8 cellular contexts compared by ENCODE assay signal in genomic region chr13:40770934-40771618, GRCh38. TPM values are rescaled to one million over a fixed set of nuclear protein-coding genes. Genes with fewer than 3 reads are reported as not detected.
A peak's percentile ranks its signal among the peaks of the same experiment; 100 is the strongest.
DNase-seq lines count a peak whose midpoint lies in the region; ATAC-seq and TF ChIP-seq lines count a peak whose summit lies in the region.

TSS of gene MRPS31 (minus strand) at chr13:40771190. CDS start at chr13:40771136, 54 bp downstream.

- H3K4me1 Mint-ChIP-seq in chondrocyte (ENCODE audit: low read depth) = peaks cover 17% of the 10 kb centered on the region

- H3K36me3 Mint-ChIP-seq in chondrocyte (ENCODE audit: low read depth) = no peaks in the 10 kb centered on the region

- H3K9me3 Mint-ChIP-seq in chondrocyte (ENCODE audit: low read depth) = no peaks in the 10 kb centered on the region

- TF ChIP-seq POLR2A in GM19193 (IDR thresholded peaks at IDR 0.05; ENCODE audit: extremely low read depth, insufficient read depth, insufficient read length) = peak; percentile 83

- peak; percentile 98 for ATAC-seq in HG03439 (IDR thresholded peaks at IDR 0.05; ENCODE audit: unreplicated experiment)

- DNase-seq in AML-193 (lab: John Stamatoyannopoulos, UW) (peak; percentile 98), NCI-H510A treated with DMSO at 0.1 percent for 48 hours (lab: John Stamatoyannopoulos, UW) (peak; percentile 43), chondrocyte (ENCODE audit: low spot score) (peak; percentile 97), kidney glomerular epithelial cell (lab: John Stamatoyannopoulos, UW) (peak; percentile 81)
- peak; percentile 90 to 96 for DNase-seq in activated CD4-positive, alpha-beta T cell treated with anti-CD3 and anti-CD28 coated beads for 24 hours (ENCODE audit: low read depth in 2 of 2)
- DNase-seq in stimulated activated CD4-positive, alpha-beta T cell treated with anti-CD3 and anti-CD28 coated beads, Interleukin-1b, Interleukin-23, amount 100 ng/mL, for 1 hour (ENCODE audit: low read depth in 2 of 2) = peak; percentile 88 to 89

- no peaks in the 10 kb centered on the region for H3K27me3 Mint-ChIP-seq in chondrocyte (ENCODE audit: low read depth)

- H3K4me3 Mint-ChIP-seq in chondrocyte (ENCODE audit: unreplicated experiment) = peak within 1 kb of the TSS; percentile 96

- H3K27ac Mint-ChIP-seq in chondrocyte (ENCODE audit: unreplicated experiment) = peak within 1 kb of the TSS; percentile 94

- TF ChIP-seq CTCF in chondrocyte (IDR thresholded peaks at IDR 0.05) = peak; percentile 9

RNA-seq across cellular contexts. Expression of gene MRPS31, which starts in this region (rescaled TPM):
- 11.5 to 15.4 TPM (median 12.3 TPM) in 3 replicates for total RNA-seq in chondrocyte

Comparison
In these comparisons a context has a peak if more than half of its experiments do, and no peak if none do; other contexts are left out.
1. Peak in every context shown above with its lines: DNase-seq and ATAC-seq.
2. DNase-seq: peak in every context shown above with its lines; median percentile 98 in AML-193; 97 in chondrocyte; 93 in activated CD4-positive, alpha-beta T cell treated with anti-CD3 and anti-CD28 coated beads for 24 hours; 88 in stimulated activated CD4-positive, alpha-beta T cell treated with anti-CD3 and anti-CD28 coated beads, Interleukin-1b, Interleukin-23, amount 100 ng/mL, for 1 hour; 81 in kidney glomerular epithelial cell; 43 in NCI-H510A treated with DMSO at 0.1 percent for 48 hours.